ENCODE assay signal across 32 cellular contexts in the genomic region with DNA sequence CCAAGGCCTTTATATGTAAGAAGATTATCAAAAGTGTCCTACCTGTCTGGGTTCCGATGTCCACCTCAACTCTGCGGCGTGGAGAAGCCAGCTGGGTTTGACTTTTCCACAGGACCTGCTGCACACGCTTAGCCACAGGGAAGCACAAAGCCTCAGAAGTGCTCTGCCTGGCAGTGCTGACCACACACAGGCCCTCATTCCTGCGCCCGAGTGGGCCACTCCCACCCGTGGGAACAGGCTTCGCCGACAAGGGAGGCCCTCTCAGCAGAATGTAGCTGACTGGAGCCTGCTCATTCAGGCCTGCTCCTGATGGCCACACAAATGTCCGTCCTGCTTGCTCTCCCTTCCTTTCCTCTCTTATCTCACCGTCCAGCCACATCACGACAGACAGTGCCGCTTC.
"Had no signal": no experiment of that assay in that cellular context is flagged by ENCODE, and none has a peak within 500 bp of the region (broad histone marks: within the 10 kb centered on the region; RNA-seq: fewer than 3 reads in every experiment).

No MANE protein-coding gene starts in this region.

- DNase-seq: activated CD4-positive, alpha-beta memory T cell treated with anti-CD3 and anti-CD28 coated beads for 36 hours; activated CD4-positive, alpha-beta T cell treated with anti-CD3 and anti-CD28 coated beads for 36 hours; activated CD4-positive, alpha-beta T cell treated with anti-CD3 and anti-CD28 coated beads, Interleukin-2, amount 10 ng/mL, durations not matched to agents 24 days and 14 days; activated CD4-positive, CD25-positive, alpha-beta regulatory T cell; activated CD4-positive, CD25-positive, alpha-beta regulatory T cell treated with anti-CD3 and anti-CD28 coated beads, Interleukin-2, amount 50 U/mL, for 72 hours; activated CD8-positive, alpha-beta memory T cell treated with anti-CD3 and anti-CD28 coated beads, Interleukin-2, amount 10 ng/mL, durations not matched to agents 7 days and 5 days; activated CD8-positive, alpha-beta memory T cell treated with anti-CD3 and anti-CD28 coated beads, Interleukin-2, amount 50 U/mL, for 4 hours; activated CD8-positive, alpha-beta T cell treated with anti-CD3 and anti-CD28 coated beads, Interleukin-2, amount 10 ng/mL, durations not matched to agents 7 days and 5 days; activated effector memory CD4-positive, alpha-beta T cell treated with anti-CD3 and anti-CD28 coated beads, Interleukin-2, amount 50 U/mL, for 16 hours; activated naive CD4-positive, alpha-beta T cell treated with anti-CD3 and anti-CD28 coated beads for 36 hours; activated naive CD8-positive, alpha-beta T cell treated with anti-CD3 and anti-CD28 coated beads for 36 hours; activated naive CD8-positive, alpha-beta T cell treated with anti-CD3 and anti-CD28 coated beads, Interleukin-2, amount 50 U/mL, for 24 hours; activated T-cell treated with anti-CD3 and anti-CD28 coated beads, Interleukin-2, amount 50 U/mL, for 1 hour; activated T-cell treated with anti-CD3 and anti-CD28 coated beads, Interleukin-2, amount 50 U/mL, for 48 hours; adrenal gland; amygdala; aorta; body of pancreas; caudate nucleus; colonic mucosa; effector memory CD4-positive, alpha-beta T cell; endodermal cell; foreskin fibroblast; T-helper 1 cell; T-helper 17 cell; T1000; WERI-Rb-1 had no signal

- H3K27ac Mint-ChIP-seq: activated CD4-positive, alpha-beta memory T cell treated with anti-CD3 and anti-CD28 coated beads for 36 hours; activated CD4-positive, alpha-beta T cell treated with anti-CD3 and anti-CD28 coated beads for 36 hours; activated CD4-positive, alpha-beta T cell treated with anti-CD3 and anti-CD28 coated beads, Interleukin-2, amount 10 ng/mL, durations not matched to agents 24 days and 14 days; activated CD8-positive, alpha-beta memory T cell treated with anti-CD3 and anti-CD28 coated beads, Interleukin-2, amount 10 ng/mL, durations not matched to agents 7 days and 5 days; activated CD8-positive, alpha-beta T cell treated with anti-CD3 and anti-CD28 coated beads, Interleukin-2, amount 10 ng/mL, durations not matched to agents 7 days and 5 days; activated naive CD4-positive, alpha-beta T cell treated with anti-CD3 and anti-CD28 coated beads for 36 hours; activated naive CD4-positive, alpha-beta T cell treated with anti-CD3 and anti-CD28 coated beads, Interleukin-2, amount 50 U/mL, for 24 hours; activated naive CD8-positive, alpha-beta T cell treated with anti-CD3 and anti-CD28 coated beads for 36 hours; activated naive CD8-positive, alpha-beta T cell treated with anti-CD3 and anti-CD28 coated beads, Interleukin-2, amount 50 U/mL, for 24 hours; activated T-helper 1 cell treated with anti-CD3 and anti-CD28 coated beads, Interleukin-12 subunit alpha, Interleukin-12 subunit beta, Interleukin-2, Interleukin-4 antibody, amounts not matched to agents 30 ng/mL and 10 ng/mL and 1 ng/mL, durations not matched to agents 14 hours and 24 hours and 36 hours; activated T-helper 2 cell treated with anti-CD3 and anti-CD28 coated beads, Interferon-gamma antibody, Interleukin-2, Interleukin-4, amounts not matched to agents 10 μg/mL and 5 μg/mL and 100 μg/mL, durations not matched to agents 14 hours and 24 hours and 36 hours; endodermal cell; T-helper 17 cell; T-helper 2 cell treated with Interferon-gamma antibody and Interleukin-4, amounts not matched to agents 5 μg/mL and 100 μg/mL, for 36 hours had no signal

- H3K4me1 Mint-ChIP-seq: activated CD4-positive, alpha-beta T cell treated with anti-CD3 and anti-CD28 coated beads for 36 hours; activated CD4-positive, alpha-beta T cell treated with anti-CD3 and anti-CD28 coated beads, Interleukin-2, amount 10 ng/mL, durations not matched to agents 24 days and 14 days; activated CD8-positive, alpha-beta memory T cell treated with anti-CD3 and anti-CD28 coated beads, Interleukin-2, amount 10 ng/mL, durations not matched to agents 7 days and 5 days; activated naive CD4-positive, alpha-beta T cell treated with anti-CD3 and anti-CD28 coated beads, Interleukin-2, amount 50 U/mL, for 24 hours; activated naive CD8-positive, alpha-beta T cell treated with anti-CD3 and anti-CD28 coated beads for 36 hours; activated naive CD8-positive, alpha-beta T cell treated with anti-CD3 and anti-CD28 coated beads, Interleukin-2, amount 50 U/mL, for 24 hours; T-helper 17 cell had no signal

- ATAC-seq: activated CD4-positive, alpha-beta T cell treated with anti-CD3 and anti-CD28 coated beads for 36 hours; activated CD8-positive, alpha-beta memory T cell treated with anti-CD3 and anti-CD28 coated beads, Interleukin-2, amount 10 ng/mL, durations not matched to agents 7 days and 5 days; activated CD8-positive, alpha-beta T cell treated with anti-CD3 and anti-CD28 coated beads, Interleukin-2, amount 10 ng/mL, durations not matched to agents 7 days and 5 days; activated naive CD8-positive, alpha-beta T cell treated with anti-CD3 and anti-CD28 coated beads, Interleukin-2, amount 50 U/mL, for 24 hours; body of pancreas; esophagus mucosa; T-helper 17 cell had no signal

- H3K27ac ChIP-seq: adrenal gland, body of pancreas, colonic mucosa, WERI-Rb-1 had no signal

- H3K36me3 ChIP-seq: adrenal gland, colonic mucosa, WERI-Rb-1 had no signal

- H3K9me3 ChIP-seq: adrenal gland, body of pancreas, colonic mucosa had no signal

- H3K27me3 Mint-ChIP-seq: activated CD4-positive, alpha-beta memory T cell treated with anti-CD3 and anti-CD28 coated beads for 36 hours; activated CD4-positive, alpha-beta T cell treated with anti-CD3 and anti-CD28 coated beads for 36 hours; activated CD4-positive, alpha-beta T cell treated with anti-CD3 and anti-CD28 coated beads, Interleukin-2, amount 10 ng/mL, durations not matched to agents 24 days and 14 days; activated CD8-positive, alpha-beta memory T cell treated with anti-CD3 and anti-CD28 coated beads, Interleukin-2, amount 10 ng/mL, durations not matched to agents 7 days and 5 days; activated naive CD4-positive, alpha-beta T cell treated with anti-CD3 and anti-CD28 coated beads, Interleukin-2, amount 50 U/mL, for 24 hours; activated naive CD8-positive, alpha-beta T cell treated with anti-CD3 and anti-CD28 coated beads for 36 hours; activated naive CD8-positive, alpha-beta T cell treated with anti-CD3 and anti-CD28 coated beads, Interleukin-2, amount 50 U/mL, for 24 hours had no signal

- H3K4me3 ChIP-seq: adrenal gland, body of pancreas, colonic mucosa had no signal

- H3K4me3 Mint-ChIP-seq: activated CD4-positive, alpha-beta memory T cell treated with anti-CD3 and anti-CD28 coated beads for 36 hours; activated CD4-positive, alpha-beta T cell treated with anti-CD3 and anti-CD28 coated beads for 36 hours; activated CD4-positive, alpha-beta T cell treated with anti-CD3 and anti-CD28 coated beads, Interleukin-2, amount 10 ng/mL, durations not matched to agents 24 days and 14 days; activated CD8-positive, alpha-beta memory T cell treated with anti-CD3 and anti-CD28 coated beads, Interleukin-2, amount 10 ng/mL, durations not matched to agents 7 days and 5 days; activated CD8-positive, alpha-beta T cell treated with anti-CD3 and anti-CD28 coated beads, Interleukin-2, amount 10 ng/mL, durations not matched to agents 7 days and 5 days; activated naive CD4-positive, alpha-beta T cell treated with anti-CD3 and anti-CD28 coated beads for 36 hours; activated naive CD4-positive, alpha-beta T cell treated with anti-CD3 and anti-CD28 coated beads, Interleukin-2, amount 50 U/mL, for 24 hours; activated naive CD8-positive, alpha-beta T cell treated with anti-CD3 and anti-CD28 coated beads for 36 hours; activated naive CD8-positive, alpha-beta T cell treated with anti-CD3 and anti-CD28 coated beads, Interleukin-2, amount 50 U/mL, for 24 hours; activated T-helper 1 cell treated with anti-CD3 and anti-CD28 coated beads, Interleukin-12 subunit alpha, Interleukin-12 subunit beta, Interleukin-2, Interleukin-4 antibody, amounts not matched to agents 30 ng/mL and 10 ng/mL and 1 ng/mL, durations not matched to agents 14 hours and 24 hours and 36 hours; endodermal cell; T-helper 17 cell; T-helper 2 cell treated with Interferon-gamma antibody and Interleukin-4, amounts not matched to agents 5 μg/mL and 100 μg/mL, for 36 hours had no signal

- H3K9me3 Mint-ChIP-seq: activated CD4-positive, alpha-beta memory T cell treated with anti-CD3 and anti-CD28 coated beads for 36 hours; activated CD4-positive, alpha-beta T cell treated with anti-CD3 and anti-CD28 coated beads, Interleukin-2, amount 10 ng/mL, durations not matched to agents 24 days and 14 days; activated naive CD4-positive, alpha-beta T cell treated with anti-CD3 and anti-CD28 coated beads for 36 hours; activated naive CD4-positive, alpha-beta T cell treated with anti-CD3 and anti-CD28 coated beads, Interleukin-2, amount 50 U/mL, for 24 hours; activated naive CD8-positive, alpha-beta T cell treated with anti-CD3 and anti-CD28 coated beads for 36 hours; activated naive CD8-positive, alpha-beta T cell treated with anti-CD3 and anti-CD28 coated beads, Interleukin-2, amount 50 U/mL, for 24 hours; activated T-helper 1 cell treated with anti-CD3 and anti-CD28 coated beads, Interleukin-12 subunit alpha, Interleukin-12 subunit beta, Interleukin-2, Interleukin-4 antibody, amounts not matched to agents 30 ng/mL and 10 ng/mL and 1 ng/mL, durations not matched to agents 14 hours and 24 hours and 36 hours; activated T-helper 2 cell treated with anti-CD3 and anti-CD28 coated beads, Interferon-gamma antibody, Interleukin-2, Interleukin-4, amounts not matched to agents 10 μg/mL and 5 μg/mL and 100 μg/mL, durations not matched to agents 14 hours and 24 hours and 36 hours; endodermal cell; T-helper 2 cell treated with Interferon-gamma antibody and Interleukin-4, amounts not matched to agents 5 μg/mL and 100 μg/mL, for 36 hours had no signal

- H3K36me3 Mint-ChIP-seq: activated CD4-positive, alpha-beta memory T cell treated with anti-CD3 and anti-CD28 coated beads for 36 hours; activated CD8-positive, alpha-beta memory T cell treated with anti-CD3 and anti-CD28 coated beads, Interleukin-2, amount 10 ng/mL, durations not matched to agents 7 days and 5 days; activated naive CD4-positive, alpha-beta T cell treated with anti-CD3 and anti-CD28 coated beads, Interleukin-2, amount 50 U/mL, for 24 hours; activated naive CD8-positive, alpha-beta T cell treated with anti-CD3 and anti-CD28 coated beads for 36 hours had no signal

- H3K4me1 ChIP-seq: adrenal gland, body of pancreas, colonic mucosa had no signal

- H3K27me3 ChIP-seq: adrenal gland, body of pancreas, colonic mucosa had no signal
